1 cellular context compared by ENCODE assay signal in genomic region chr15:32887090-32887489, GRCh38.
TF ChIP-seq lines count a peak whose summit lies in the region.

No MANE protein-coding gene starts in this region.

TF ChIP-seq in GM23338, 12 proteins besides CTCF, POLR2A, EP300 and RAD21 (continued from another document):
- TF ChIP-seq ZNF462 (CRISPR knock-in tag; IDR thresholded peaks at IDR 0.05) (no peak), EZH2phosphoT487 (IDR thresholded peaks at IDR 0.05; ENCODE audit: unreplicated experiment) (no peak)
